8 cellular contexts compared by ENCODE assay signal in the genomic region with DNA sequence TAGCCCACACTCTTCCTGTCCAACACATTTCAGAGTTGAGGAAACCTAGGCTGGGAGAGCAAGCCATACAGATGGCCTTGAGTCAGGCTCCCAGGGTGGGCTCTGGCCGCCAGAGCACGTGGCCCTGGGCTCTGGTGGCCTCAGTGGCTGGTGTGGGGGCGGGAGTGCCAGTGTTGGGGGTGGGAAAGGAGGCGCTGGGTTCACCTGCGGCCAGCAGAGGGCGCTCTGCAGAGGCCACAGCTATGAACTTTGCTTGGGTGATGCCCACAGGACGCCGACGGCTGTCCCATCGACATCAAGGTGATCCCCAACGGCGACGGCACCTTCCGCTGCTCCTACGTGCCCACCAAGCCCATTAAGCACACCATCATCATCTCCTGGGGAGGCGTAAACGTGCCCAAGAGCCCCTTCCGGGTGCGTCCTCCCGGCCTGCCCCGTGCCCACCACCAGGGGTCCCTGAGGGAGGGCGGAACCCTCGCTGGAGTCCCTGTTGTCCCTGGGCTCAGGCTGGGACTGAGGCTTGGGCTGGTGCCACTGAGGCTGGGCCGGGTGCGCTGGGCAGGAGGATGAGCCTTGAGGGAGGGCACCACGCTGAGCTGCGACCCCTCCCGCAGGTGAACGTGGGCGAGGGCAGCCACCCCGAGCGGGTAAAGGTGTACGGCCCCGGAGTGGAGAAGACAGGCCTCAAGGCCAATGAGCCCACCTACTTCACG. TPM values are rescaled to one million over a fixed set of nuclear protein-coding genes. Genes with fewer than 3 reads are reported as not detected.
DNase-seq lines count a peak whose midpoint lies in the region; ATAC-seq and TF ChIP-seq lines count a peak whose summit lies in the region.

No MANE protein-coding gene starts in this region.

- H3K4me3 Mint-ChIP-seq in Calu3 (ENCODE audit: low read depth, unreplicated experiment) = no peak overlapping the region
- H3K4me3 Mint-ChIP-seq in naive B cell = peak overlapping the region in 3 of 8 donors; percentile 24 to 52 (median 38)

- H3K27me3 ChIP-seq in effector memory CD4-positive, alpha-beta T cell (replicated peaks; ENCODE audit: control insufficient read depth, insufficient read depth, low read length, poor library complexity, severe bottlenecking) = no peaks in the 10 kb centered on the region
- H3K27me3 ChIP-seq in thyroid gland = no peaks in the 10 kb centered on the region

- no peak for TF ChIP-seq POLR2A in thyroid gland (IDR thresholded peaks at IDR 0.05)

- H3K4me1 Mint-ChIP-seq in Calu3 (ENCODE audit: low read depth, unreplicated experiment) (no peaks in the 10 kb centered on the region), naive B cell (peaks cover 0 to 6% (median 0%) of the 10 kb centered on the region in 3 donors)

- H3K9me3 Mint-ChIP-seq in Calu3 (ENCODE audit: low read depth, unreplicated experiment) = no peaks in the 10 kb centered on the region
- H3K9me3 Mint-ChIP-seq in naive B cell = no peaks in the 10 kb centered on the region

- TF ChIP-seq CTCF in Calu3 (IDR thresholded peaks at IDR 0.05; ENCODE audit: unreplicated experiment) = peak; percentile 80
- TF ChIP-seq CTCF in thyroid gland (IDR thresholded peaks at IDR 0.05) = peak; percentile 25 to 71 (median 39)

- DNase-seq in Calu3 (no peak), KBM-7 (peak; percentile 69), naive B cell (peak; percentile 36), thyroid gland (peak; percentile 26 to 32), NCI-H1694 treated with DMSO at 0.1 percent for 48 hours (lab: John Stamatoyannopoulos, UW) (no peak), NCI-H1436 (lab: John Stamatoyannopoulos, UW) (no peak)
- DNase-seq in activated CD4-positive, alpha-beta T cell treated with anti-CD3 and anti-CD28 coated beads for 24 hours (ENCODE audit: low read depth in 2 of 2) = peak; percentile 34 to 50
- DNase-seq in effector memory CD4-positive, alpha-beta T cell = peak; percentile 27 to 33 (median 32)

- CTCF ChIA-PET in Calu3 (lab: Charles Lee) = no interaction called here

- H3K9me3 ChIP-seq in effector memory CD4-positive, alpha-beta T cell (ENCODE audit: control insufficient read depth, low read length) = no peaks in the 10 kb centered on the region
- H3K9me3 ChIP-seq in thyroid gland = no peaks in the 10 kb centered on the region

- no peak overlapping the region for H3K27ac Mint-ChIP-seq in Calu3 (ENCODE audit: unreplicated experiment)
- no peak overlapping the region for H3K27ac Mint-ChIP-seq in naive B cell

- no TSS peak for BruUV-seq in Calu3 (replicated peaks; lab: Mats Ljungman, UMichigan)

- WGBS in thyroid gland, 2 donors = 43 to 87% methylated on average over 13 to 16 of the region's 35 CpGs

- no peaks in the 10 kb centered on the region for H3K36me3 ChIP-seq in effector memory CD4-positive, alpha-beta T cell (ENCODE audit: control insufficient read depth, insufficient read depth, low read length)
- H3K36me3 ChIP-seq in thyroid gland = no peaks in the 10 kb centered on the region

- no peaks in the 10 kb centered on the region for H3K4me1 ChIP-seq in effector memory CD4-positive, alpha-beta T cell (ENCODE audit: control insufficient read depth, insufficient read depth, low read length, poor library complexity, severe bottlenecking)
- no peaks in the 10 kb centered on the region for H3K4me1 ChIP-seq in thyroid gland

- no peaks in the 10 kb centered on the region for H3K27me3 Mint-ChIP-seq in Calu3 (ENCODE audit: unreplicated experiment)
- no peaks in the 10 kb centered on the region for H3K27me3 Mint-ChIP-seq in naive B cell

- H3K27ac ChIP-seq in effector memory CD4-positive, alpha-beta T cell (ENCODE audit: insufficient read depth, low read length, poor library complexity, severe bottlenecking) = no peak overlapping the region
- H3K27ac ChIP-seq in thyroid gland = no peak overlapping the region

- ATAC-seq in naive B cell (ENCODE audit: low read depth in 2 of 2) = peak; percentile 60 to 76

- H3K36me3 Mint-ChIP-seq in Calu3 (ENCODE audit: insufficient read depth, unreplicated experiment) (no peaks in the 10 kb centered on the region), naive B cell (no peaks in the 10 kb centered on the region)

- H3K4me3 ChIP-seq in effector memory CD4-positive, alpha-beta T cell (ENCODE audit: insufficient read depth, low read depth, low read length, poor library complexity, severe bottlenecking) = no peak overlapping the region
- H3K4me3 ChIP-seq in thyroid gland (replicated peaks in 1 of 3) = no peak overlapping the region

- intact Hi-C loops in Calu3 (cut with micrococcal nuclease; ENCODE audit: unreplicated experiment) (no loop called here), thyroid gland (cut with DNase I) (no loop called here)

- in situ Hi-C loops in KBM-7 (cut with MboI; ENCODE audit: low pct_unique_long_range_greater_than_20kb, low sequenced_read_pairs) = no loop called here

RNA-seq across cellular contexts. Expression of gene FLNC, which starts 11.9 kb away (rescaled TPM):
- total RNA-seq in Calu3 (2022) (0.42 and 0.98 TPM in 2 replicates), thyroid gland (10 to 100 TPM in 2 of 4 donors, 1 to 10 TPM in 2; 5.7 to 12.6 (median 9.3) TPM)
- polyA plus RNA-seq in naive B cell (ENCODE audit: low read depth in 6 of 6) = not detected

RNA-seq across cellular contexts. Expression of gene ATP6V1F, which starts 20.5 kb away (rescaled TPM):
- 104 and 123 TPM in 2 replicates for total RNA-seq in Calu3 (2022)
- 100 to 1,000 TPM; 341 to 599 (median 381) TPM for polyA plus RNA-seq in naive B cell (ENCODE audit: low read depth in 6 of 6)
- total RNA-seq in thyroid gland = 100 to 1,000 TPM in 1 of 4 donors, 10 to 100 TPM in 3; 49.6 to 109 (median 86.6) TPM

RNA-seq across cellular contexts. Expression of gene CCDC136, which starts 50.3 kb away (rescaled TPM):
- 2.2 and 5.9 TPM in 2 replicates for total RNA-seq in Calu3 (2022)
- under 1 TPM in 3 of 6 donors, not detected in 3; 0.08 to 0.38 (median 0.34) TPM for polyA plus RNA-seq in naive B cell (ENCODE audit: low read depth in 6 of 6)
- total RNA-seq in thyroid gland = 1 to 10 TPM; 4.4 to 4.9 (median 4.6) TPM

Comparison
In these comparisons a context has a peak if more than half of its experiments do, and no peak if none do; other contexts are left out.
1. DNase-seq: peak in KBM-7 (single experiment), activated CD4-positive, alpha-beta T cell treated with anti-CD3 and anti-CD28 coated beads for 24 hours (2 of 2), effector memory CD4-positive, alpha-beta T cell (3 of 3), naive B cell (single experiment) and thyroid gland (2 of 2); none in Calu3 (single experiment), NCI-H1694 treated with DMSO at 0.1 percent for 48 hours (single experiment) and NCI-H1436 (single experiment).